In the genomic region with DNA sequence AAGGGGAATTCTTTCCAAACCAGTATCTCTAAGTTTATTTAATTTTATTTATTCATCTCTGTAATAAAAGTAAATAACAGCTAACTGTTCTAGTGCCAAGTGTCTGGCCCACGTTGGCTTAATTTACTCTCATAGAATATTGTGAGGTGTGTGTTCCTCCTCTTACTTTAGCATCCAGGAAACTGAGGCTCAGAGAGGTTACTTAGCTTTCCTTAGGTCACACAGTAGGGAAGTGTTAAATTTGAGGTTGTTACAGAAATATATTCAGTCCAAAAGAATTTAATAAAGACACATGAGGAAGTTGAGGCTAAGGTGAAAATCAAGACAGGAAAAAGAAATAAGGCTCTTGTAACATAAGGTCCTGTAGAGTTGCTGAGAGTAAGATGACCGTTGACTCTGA, we compare ENCODE assay signal across 8 cellular contexts.
"Had no signal": no experiment of that assay in that cellular context is flagged by ENCODE, and none has a peak within 500 bp of the region (broad histone marks: within the 10 kb centered on the region; RNA-seq: fewer than 3 reads in every experiment).

No MANE protein-coding gene starts in this region.

- FAIRE-seq: HepG2, HTR-8/SVneo had no signal

- DNase-seq: IMR-90, KBM-7, KG1 had no signal

- H3K27ac ChIP-seq: HL-60, KMS-11 had no signal

- H3K9ac ChIP-seq: KMS-11 had no signal

- H3K4me2 ChIP-seq: KMS-11 had no signal

- H3K4me1 Mint-ChIP-seq: IgD-negative memory B cell had no signal

- ATAC-seq: HepG2 had no signal

- H3K27ac Mint-ChIP-seq: IgD-negative memory B cell had no signal

- H3K4me3 Mint-ChIP-seq: IgD-negative memory B cell had no signal
